In the genomic region with DNA sequence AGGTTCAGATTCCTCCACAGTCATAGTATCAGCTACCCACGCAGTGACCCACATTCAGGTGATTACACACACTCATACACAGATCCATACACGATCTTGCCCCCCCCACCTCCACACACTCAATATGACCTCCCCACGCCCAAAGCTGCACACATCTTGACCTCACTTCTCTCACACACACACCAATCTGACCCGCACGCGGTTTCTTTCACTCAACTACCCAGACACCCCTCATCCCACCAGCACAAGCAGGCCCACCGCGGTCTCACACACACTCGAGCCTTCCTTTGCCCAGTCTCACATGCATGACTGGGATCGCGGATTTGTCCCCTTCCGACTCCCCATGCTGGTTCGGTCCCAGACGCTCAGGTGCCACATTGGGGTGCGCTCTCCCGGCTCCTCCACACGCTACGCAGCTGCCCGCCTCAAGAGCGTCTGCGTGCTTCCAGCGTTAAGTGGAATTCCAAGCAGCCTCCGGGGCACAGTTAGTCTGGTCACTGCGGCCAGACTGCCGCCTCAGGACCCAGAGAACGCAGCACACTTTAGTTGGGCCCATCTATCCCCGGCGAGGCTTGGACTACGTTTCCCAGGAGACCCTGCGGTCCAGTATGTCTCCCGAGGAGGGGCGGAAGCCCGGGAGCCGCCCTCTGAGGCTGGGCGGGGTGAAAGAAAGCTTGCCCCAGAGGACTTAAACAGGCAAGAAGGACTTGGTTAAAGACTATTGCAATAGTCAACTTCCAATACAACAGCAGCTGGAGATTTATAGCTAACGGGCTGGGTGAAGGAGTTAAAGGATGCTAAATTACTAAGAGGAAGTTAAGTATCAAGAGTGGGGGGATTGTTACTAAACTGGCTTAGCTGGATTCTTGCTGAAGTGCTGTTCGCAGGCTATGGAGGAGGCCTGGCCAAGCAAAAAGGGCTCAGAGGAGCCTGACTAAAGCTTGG, we compare ENCODE assay signal across 1 cellular context.
TF ChIP-seq lines count a peak whose summit lies in the region.

No MANE protein-coding gene starts in this region.

TF ChIP-seq in HEK293, 187 proteins besides CTCF, POLR2A, EP300 and RAD21 (continued from another document and continues in another):
- no peak for TF ChIP-seq SETDB1 (IDR thresholded peaks at IDR 0.05; ENCODE audit: insufficient read length, low read length)
- no peak for TF ChIP-seq SALL2 (tag by site-specific recombination; IDR thresholded peaks at IDR 0.05; ENCODE audit: borderline replicate concordance)
- TF ChIP-seq ZNF514 (tag by site-specific recombination; IDR thresholded peaks at IDR 0.05), result no peak
- no peak for TF ChIP-seq ZNF132 (tag by site-specific recombination; IDR thresholded peaks at IDR 0.05; ENCODE audit: borderline replicate concordance)
- TF ChIP-seq ZNF248 (tag by site-specific recombination; IDR thresholded peaks at IDR 0.05), result no peak; the same call in 1 of the 2 replicates
- TF ChIP-seq ZFP69B (tag by site-specific recombination; IDR thresholded peaks at IDR 0.05), result peak; percentile 93
- TF ChIP-seq RBAK (tag by site-specific recombination; IDR thresholded peaks at IDR 0.05), result 0 out of 2 replicates have a peak, but pooled peaks have one; percentile 65
- TF ChIP-seq KLF8 (tag by site-specific recombination; IDR thresholded peaks at IDR 0.05), result peak; percentile 83
- no peak for TF ChIP-seq ZNF624 (tag by site-specific recombination; IDR thresholded peaks at IDR 0.05)
- no peak for TF ChIP-seq ZNF529 (tag by site-specific recombination; IDR thresholded peaks at IDR 0.05; ENCODE audit: insufficient replicate concordance)
- no peak for TF ChIP-seq MYNN (tag by site-specific recombination; IDR thresholded peaks at IDR 0.05; ENCODE audit: borderline replicate concordance)
- peak; percentile 85 for TF ChIP-seq YY1 (tag by site-specific recombination; IDR thresholded peaks at IDR 0.05)
- TF ChIP-seq ZNF660 (tag by site-specific recombination; IDR thresholded peaks at IDR 0.05), result peak; percentile 76
- peak; percentile 86; the same call in 1 of the 2 replicates for TF ChIP-seq BCL11B (tag by site-specific recombination; IDR thresholded peaks at IDR 0.05; ENCODE audit: low read depth)
- TF ChIP-seq, protein P1, sequence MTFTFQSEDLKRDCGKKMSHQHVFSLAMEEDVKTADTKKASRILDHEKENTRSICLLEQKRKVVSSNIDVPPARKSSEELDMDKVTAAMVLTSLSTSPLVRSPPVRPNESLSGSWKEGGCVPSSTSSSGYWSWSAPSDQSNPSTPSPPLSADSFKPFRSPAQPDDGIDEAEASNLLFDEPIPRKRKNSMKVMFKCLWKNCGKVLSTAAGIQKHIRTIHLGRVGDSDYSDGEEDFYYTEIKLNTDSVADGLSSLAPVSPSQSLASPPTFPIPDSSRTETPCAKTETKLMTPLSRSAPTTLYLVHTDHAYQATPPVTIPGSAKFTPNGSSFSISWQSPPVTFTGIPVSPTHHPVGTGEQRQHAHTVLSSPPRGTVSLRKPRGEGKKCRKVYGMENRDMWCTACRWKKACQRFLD (tag by site-specific recombination; IDR thresholded peaks at IDR 0.05), result 0 out of 2 replicates have a peak, but pooled peaks have one; percentile 36
- no peak for TF ChIP-seq ZNF175 (tag by site-specific recombination; IDR thresholded peaks at IDR 0.05)
- TF ChIP-seq, protein P2, sequence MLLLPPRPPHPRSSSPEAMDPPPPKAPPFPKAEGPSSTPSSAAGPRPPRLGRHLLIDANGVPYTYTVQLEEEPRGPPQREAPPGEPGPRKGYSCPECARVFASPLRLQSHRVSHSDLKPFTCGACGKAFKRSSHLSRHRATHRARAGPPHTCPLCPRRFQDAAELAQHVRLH (tag by site-specific recombination; IDR thresholded peaks at IDR 0.05), result 0 out of 2 replicates have a peak, but pooled peaks have one; percentile 45
- TF ChIP-seq ZNF549 (tag by site-specific recombination; IDR thresholded peaks at IDR 0.05), result no peak
- peak; percentile 96 for TF ChIP-seq ZNF600 (tag by site-specific recombination; IDR thresholded peaks at IDR 0.05)
- TF ChIP-seq ZNF157 (tag by site-specific recombination; IDR thresholded peaks at IDR 0.05), result peak; percentile 61
- TF ChIP-seq KLF16 (tag by site-specific recombination; IDR thresholded peaks at IDR 0.05), result peak; percentile 75
- TF ChIP-seq, protein P3, sequence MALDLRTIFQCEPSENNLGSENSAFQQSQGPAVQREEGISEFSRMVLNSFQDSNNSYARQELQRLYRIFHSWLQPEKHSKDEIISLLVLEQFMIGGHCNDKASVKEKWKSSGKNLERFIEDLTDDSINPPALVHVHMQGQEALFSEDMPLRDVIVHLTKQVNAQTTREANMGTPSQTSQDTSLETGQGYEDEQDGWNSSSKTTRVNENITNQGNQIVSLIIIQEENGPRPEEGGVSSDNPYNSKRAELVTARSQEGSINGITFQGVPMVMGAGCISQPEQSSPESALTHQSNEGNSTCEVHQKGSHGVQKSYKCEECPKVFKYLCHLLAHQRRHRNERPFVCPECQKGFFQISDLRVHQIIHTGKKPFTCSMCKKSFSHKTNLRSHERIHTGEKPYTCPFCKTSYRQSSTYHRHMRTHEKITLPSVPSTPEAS (tag by site-specific recombination; IDR thresholded peaks at IDR 0.05), result peak; percentile 89
- no peak for TF ChIP-seq ZNF626 (tag by site-specific recombination; IDR thresholded peaks at IDR 0.05)
- no peak for TF ChIP-seq ZSCAN23 (tag by site-specific recombination; IDR thresholded peaks at IDR 0.05)
- TF ChIP-seq ZNF501 (tag by site-specific recombination; IDR thresholded peaks at IDR 0.05), result peak; percentile 91
- no peak for TF ChIP-seq SCRT1 (tag by site-specific recombination; IDR thresholded peaks at IDR 0.05; ENCODE audit: borderline replicate concordance)
- no peak for TF ChIP-seq TCF7L2 (IDR thresholded peaks at IDR 0.05; ENCODE audit: borderline replicate concordance, low read depth, low read length)
- TF ChIP-seq, protein P4, sequence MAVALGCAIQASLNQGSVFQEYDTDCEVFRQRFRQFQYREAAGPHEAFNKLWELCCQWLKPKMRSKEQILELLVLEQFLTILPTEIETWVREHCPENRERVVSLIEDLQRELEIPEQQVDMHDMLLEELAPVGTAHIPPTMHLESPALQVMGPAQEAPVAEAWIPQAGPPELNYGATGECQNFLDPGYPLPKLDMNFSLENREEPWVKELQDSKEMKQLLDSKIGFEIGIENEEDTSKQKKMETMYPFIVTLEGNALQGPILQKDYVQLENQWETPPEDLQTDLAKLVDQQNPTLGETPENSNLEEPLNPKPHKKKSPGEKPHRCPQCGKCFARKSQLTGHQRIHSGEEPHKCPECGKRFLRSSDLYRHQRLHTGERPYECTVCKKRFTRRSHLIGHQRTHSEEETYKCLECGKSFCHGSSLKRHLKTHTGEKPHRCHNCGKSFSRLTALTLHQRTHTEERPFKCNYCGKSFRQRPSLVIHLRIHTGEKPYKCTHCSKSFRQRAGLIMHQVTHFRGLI (tag by site-specific recombination; IDR thresholded peaks at IDR 0.05), result no peak
- TF ChIP-seq KLF10 (tag by site-specific recombination; IDR thresholded peaks at IDR 0.05), result no peak
- TF ChIP-seq, protein P5, sequence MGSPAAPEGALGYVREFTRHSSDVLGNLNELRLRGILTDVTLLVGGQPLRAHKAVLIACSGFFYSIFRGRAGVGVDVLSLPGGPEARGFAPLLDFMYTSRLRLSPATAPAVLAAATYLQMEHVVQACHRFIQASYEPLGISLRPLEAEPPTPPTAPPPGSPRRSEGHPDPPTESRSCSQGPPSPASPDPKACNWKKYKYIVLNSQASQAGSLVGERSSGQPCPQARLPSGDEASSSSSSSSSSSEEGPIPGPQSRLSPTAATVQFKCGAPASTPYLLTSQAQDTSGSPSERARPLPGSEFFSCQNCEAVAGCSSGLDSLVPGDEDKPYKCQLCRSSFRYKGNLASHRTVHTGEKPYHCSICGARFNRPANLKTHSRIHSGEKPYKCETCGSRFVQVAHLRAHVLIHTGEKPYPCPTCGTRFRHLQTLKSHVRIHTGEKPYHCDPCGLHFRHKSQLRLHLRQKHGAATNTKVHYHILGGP (tag by site-specific recombination; IDR thresholded peaks at IDR 0.05), result no peak
- TF ChIP-seq, protein P6, sequence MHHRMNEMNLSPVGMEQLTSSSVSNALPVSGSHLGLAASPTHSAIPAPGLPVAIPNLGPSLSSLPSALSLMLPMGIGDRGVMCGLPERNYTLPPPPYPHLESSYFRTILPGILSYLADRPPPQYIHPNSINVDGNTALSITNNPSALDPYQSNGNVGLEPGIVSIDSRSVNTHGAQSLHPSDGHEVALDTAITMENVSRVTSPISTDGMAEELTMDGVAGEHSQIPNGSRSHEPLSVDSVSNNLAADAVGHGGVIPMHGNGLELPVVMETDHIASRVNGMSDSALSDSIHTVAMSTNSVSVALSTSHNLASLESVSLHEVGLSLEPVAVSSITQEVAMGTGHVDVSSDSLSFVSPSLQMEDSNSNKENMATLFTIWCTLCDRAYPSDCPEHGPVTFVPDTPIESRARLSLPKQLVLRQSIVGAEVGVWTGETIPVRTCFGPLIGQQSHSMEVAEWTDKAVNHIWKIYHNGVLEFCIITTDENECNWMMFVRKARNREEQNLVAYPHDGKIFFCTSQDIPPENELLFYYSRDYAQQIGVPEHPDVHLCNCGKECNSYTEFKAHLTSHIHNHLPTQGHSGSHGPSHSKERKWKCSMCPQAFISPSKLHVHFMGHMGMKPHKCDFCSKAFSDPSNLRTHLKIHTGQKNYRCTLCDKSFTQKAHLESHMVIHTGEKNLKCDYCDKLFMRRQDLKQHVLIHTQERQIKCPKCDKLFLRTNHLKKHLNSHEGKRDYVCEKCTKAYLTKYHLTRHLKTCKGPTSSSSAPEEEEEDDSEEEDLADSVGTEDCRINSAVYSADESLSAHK (tag by site-specific recombination; IDR thresholded peaks at IDR 0.05), result peak; percentile 8; the same call in 1 of the 2 replicates
- peak; percentile 57 for TF ChIP-seq KLF9 (tag by site-specific recombination; IDR thresholded peaks at IDR 0.05; ENCODE audit: low read depth)
- TF ChIP-seq ZNF112 (tag by site-specific recombination; IDR thresholded peaks at IDR 0.05), result no peak
- peak; percentile 40 for TF ChIP-seq OSR2 (tag by site-specific recombination; IDR thresholded peaks at IDR 0.05)
- peak; percentile 18; the same call in 1 of the 2 replicates for TF ChIP-seq GLIS1 (tag by site-specific recombination; IDR thresholded peaks at IDR 0.05)
- TF ChIP-seq, protein P7, sequence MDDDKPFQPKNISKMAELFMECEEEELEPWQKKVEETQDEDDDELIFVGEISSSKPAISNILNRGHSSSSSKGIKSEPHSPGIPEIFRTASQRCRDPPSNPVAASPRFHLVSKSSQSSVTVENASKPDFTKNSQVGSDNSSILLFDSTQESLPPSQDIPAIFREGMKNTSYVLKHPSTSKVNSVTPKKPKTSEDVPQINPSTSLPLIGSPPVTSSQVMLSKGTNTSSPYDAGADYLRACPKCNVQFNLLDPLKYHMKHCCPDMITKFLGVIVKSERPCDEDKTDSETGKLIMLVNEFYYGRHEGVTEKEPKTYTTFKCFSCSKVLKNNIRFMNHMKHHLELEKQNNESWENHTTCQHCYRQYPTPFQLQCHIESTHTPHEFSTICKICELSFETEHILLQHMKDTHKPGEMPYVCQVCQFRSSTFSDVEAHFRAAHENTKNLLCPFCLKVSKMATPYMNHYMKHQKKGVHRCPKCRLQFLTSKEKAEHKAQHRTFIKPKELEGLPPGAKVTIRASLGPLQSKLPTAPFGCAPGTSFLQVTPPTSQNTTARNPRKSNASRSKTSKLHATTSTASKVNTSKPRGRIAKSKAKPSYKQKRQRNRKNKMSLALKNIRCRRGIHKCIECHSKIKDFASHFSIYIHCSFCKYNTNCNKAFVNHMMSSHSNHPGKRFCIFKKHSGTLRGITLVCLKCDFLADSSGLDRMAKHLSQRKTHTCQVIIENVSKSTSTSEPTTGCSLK (tag by site-specific recombination; IDR thresholded peaks at IDR 0.05), result no peak; the same call in 1 of the 2 replicates
- TF ChIP-seq ZNF560 (tag by site-specific recombination; IDR thresholded peaks at IDR 0.05; ENCODE audit: borderline replicate concordance), result no peak
- TF ChIP-seq ZNF701 (tag by site-specific recombination; IDR thresholded peaks at IDR 0.05), result peak; percentile 40; the same call in 1 of the 2 replicates
- no peak for TF ChIP-seq ZNF292 (tag by site-specific recombination; IDR thresholded peaks at IDR 0.05; ENCODE audit: borderline replicate concordance, low read depth)
- TF ChIP-seq, protein P8, sequence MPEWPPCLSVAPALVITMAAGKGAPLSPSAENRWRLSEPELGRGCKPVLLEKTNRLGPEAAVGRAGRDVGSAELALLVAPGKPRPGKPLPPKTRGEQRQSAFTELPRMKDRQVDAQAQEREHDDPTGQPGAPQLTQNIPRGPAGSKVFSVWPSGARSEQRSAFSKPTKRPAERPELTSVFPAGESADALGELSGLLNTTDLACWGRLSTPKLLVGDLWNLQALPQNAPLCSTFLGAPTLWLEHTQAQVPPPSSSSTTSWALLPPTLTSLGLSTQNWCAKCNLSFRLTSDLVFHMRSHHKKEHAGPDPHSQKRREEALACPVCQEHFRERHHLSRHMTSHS (tag by site-specific recombination; IDR thresholded peaks at IDR 0.05), result no peak
- 0 out of 2 replicates have a peak, but pooled peaks have one; percentile 14 for TF ChIP-seq ZNF837 (tag by site-specific recombination; IDR thresholded peaks at IDR 0.05)
- TF ChIP-seq ZNF10 (tag by site-specific recombination; IDR thresholded peaks at IDR 0.05), result no peak
- TF ChIP-seq, protein P9, sequence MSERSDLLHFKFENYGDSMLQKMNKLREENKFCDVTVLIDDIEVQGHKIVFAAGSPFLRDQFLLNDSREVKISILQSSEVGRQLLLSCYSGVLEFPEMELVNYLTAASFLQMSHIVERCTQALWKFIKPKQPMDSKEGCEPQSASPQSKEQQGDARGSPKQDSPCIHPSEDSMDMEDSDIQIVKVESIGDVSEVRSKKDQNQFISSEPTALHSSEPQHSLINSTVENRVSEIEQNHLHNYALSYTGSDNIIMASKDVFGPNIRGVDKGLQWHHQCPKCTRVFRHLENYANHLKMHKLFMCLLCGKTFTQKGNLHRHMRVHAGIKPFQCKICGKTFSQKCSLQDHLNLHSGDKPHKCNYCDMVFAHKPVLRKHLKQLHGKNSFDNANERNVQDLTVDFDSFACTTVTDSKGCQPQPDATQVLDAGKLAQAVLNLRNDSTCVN (tag by site-specific recombination; optimal IDR thresholded peaks at IDR 0.05), result peak; percentile 60
- TF ChIP-seq ZNF146 (tag by site-specific recombination; IDR thresholded peaks at IDR 0.05), result 0 out of 2 replicates have a peak, but pooled peaks have one; percentile 57
- TF ChIP-seq ZFP3 (tag by site-specific recombination; IDR thresholded peaks at IDR 0.05; ENCODE audit: low read depth), result peak; percentile 41; the same call in 1 of the 2 replicates
- TF ChIP-seq ZIC2 (tag by site-specific recombination; IDR thresholded peaks at IDR 0.05), result no peak
- peak; percentile 61; the same call in 1 of the 2 replicates for TF ChIP-seq ZBTB7A (tag by site-specific recombination; IDR thresholded peaks at IDR 0.05; ENCODE audit: low read depth)
- TF ChIP-seq SP3 (tag by site-specific recombination; IDR thresholded peaks at IDR 0.05), result peak; percentile 93
- TF ChIP-seq HOXD13 (CRISPR knock-in tag; IDR thresholded peaks at IDR 0.05; ENCODE audit: borderline replicate concordance), result no peak
- TF ChIP-seq ZNF324 (tag by site-specific recombination; IDR thresholded peaks at IDR 0.05), result peak; percentile 80; the same call in 1 of the 2 replicates
- no peak for TF ChIP-seq ZNF830 (tag by site-specific recombination; IDR thresholded peaks at IDR 0.05; ENCODE audit: low read depth)
- TF ChIP-seq ZNF350 (tag by site-specific recombination; IDR thresholded peaks at IDR 0.05), result no peak
- TF ChIP-seq PRDM1 (tag by site-specific recombination; IDR thresholded peaks at IDR 0.05), result no peak; the same call in 1 of the 2 replicates
- TF ChIP-seq ZNF473 (tag by site-specific recombination; IDR thresholded peaks at IDR 0.05), result 0 out of 2 replicates have a peak, but pooled peaks have one; percentile 83
- no peak for TF ChIP-seq HOXC10 (CRISPR knock-in tag; IDR thresholded peaks at IDR 0.05)
- peak; percentile 99 for TF ChIP-seq ZNF2 (tag by site-specific recombination; IDR thresholded peaks at IDR 0.05)
- no peak for TF ChIP-seq ZNF48 (tag by site-specific recombination; IDR thresholded peaks at IDR 0.05)
